ENCODE assay signal across 1 cellular context in genomic region chr13:52011690-52012511, GRCh38.
A peak's percentile ranks its signal among the peaks of the same experiment; 100 is the strongest.
TF ChIP-seq lines count a peak whose summit lies in the region.

Gene ALG11, plus strand, starts transcription at chr13:52012398. Its CDS starts 21 bp downstream, at chr13:52012419.

TF ChIP-seq in HEK293, 187 proteins besides CTCF, POLR2A, EP300 and RAD21 (continued from another document):
- TF ChIP-seq REST (tag by site-specific recombination; IDR thresholded peaks at IDR 0.05) (0 out of 2 replicates have a peak, but pooled peaks have one; percentile 17), ZSCAN5A (tag by site-specific recombination; IDR thresholded peaks at IDR 0.05) (peak; percentile 77; the same call in 1 of the 2 replicates), ZNF391 (tag by site-specific recombination; IDR thresholded peaks at IDR 0.05; ENCODE audit: borderline replicate concordance, low read depth) (no peak), ZNF654 (tag by site-specific recombination; IDR thresholded peaks at IDR 0.05; ENCODE audit: low read depth) (no peak), PRDM6 (tag by site-specific recombination; IDR thresholded peaks at IDR 0.05) (no peak), ZBTB20 (tag by site-specific recombination; IDR thresholded peaks at IDR 0.05) (peak; percentile 67; the same call in 1 of the 2 replicates), KLF8 (tag by site-specific recombination; IDR thresholded peaks at IDR 0.05) (no peak; the same call in none of the 2 replicates), KLF16 (tag by site-specific recombination; IDR thresholded peaks at IDR 0.05) (no peak), PRDM4 (tag by site-specific recombination; IDR thresholded peaks at IDR 0.05) (no peak), ZNF138 (tag by site-specific recombination; IDR thresholded peaks at IDR 0.05; ENCODE audit: borderline replicate concordance) (no peak), ZNF600 (tag by site-specific recombination; IDR thresholded peaks at IDR 0.05) (peak; percentile 81), AEBP2 (tag by site-specific recombination; IDR thresholded peaks at IDR 0.05; ENCODE audit: borderline replicate concordance) (no peak), ZSCAN30 (tag by site-specific recombination; IDR thresholded peaks at IDR 0.05) (peak; percentile 69), ZNF704 (tag by site-specific recombination; IDR thresholded peaks at IDR 0.05) (no peak), ZNF2 (tag by site-specific recombination; IDR thresholded peaks at IDR 0.05) (peak; percentile 81), REPIN1 (tag by site-specific recombination; IDR thresholded peaks at IDR 0.05; ENCODE audit: low read depth) (no peak), ATF2 (tag by site-specific recombination; IDR thresholded peaks at IDR 0.05; ENCODE audit: low read depth) (no peak), ZIC2 (tag by site-specific recombination; IDR thresholded peaks at IDR 0.05) (peak; percentile 57), SP3 (tag by site-specific recombination; IDR thresholded peaks at IDR 0.05) (peak; percentile 96), ZNF707 (tag by site-specific recombination; IDR thresholded peaks at IDR 0.05) (no peak), ZSCAN18 (tag by site-specific recombination; IDR thresholded peaks at IDR 0.05) (no peak), ZNF518A (tag by site-specific recombination; conservative IDR thresholded peaks at IDR 0.05; ENCODE audit: low read depth) (no peak; the same call in 1 of the 2 replicates), ZNF121 (tag by site-specific recombination; IDR thresholded peaks at IDR 0.05) (no peak)
